In genomic region chr18:76395609-76396008, GRCh38 we compare ENCODE assay signal across 11 cellular contexts.
"Had no signal": no experiment of that assay in that cellular context is flagged by ENCODE, and none has a peak within 500 bp of the region (broad histone marks: within the 10 kb centered on the region; RNA-seq: fewer than 3 reads in every experiment).

No MANE protein-coding gene starts in this region.

- ATAC-seq: left cardiac atrium, T-helper 17 cell had no signal

- H3K9me3 ChIP-seq: ascending aorta, esophagus muscularis mucosa, sigmoid colon, suprapubic skin had no signal

- H3K4me3 ChIP-seq: ascending aorta, esophagus muscularis mucosa, sigmoid colon, suprapubic skin had no signal

- H3K27ac ChIP-seq: ascending aorta, esophagus muscularis mucosa, sigmoid colon had no signal

- DNase-seq: activated CD4-positive, alpha-beta memory T cell treated with anti-CD3 and anti-CD28 coated beads for 36 hours; activated CD4-positive, CD25-positive, alpha-beta regulatory T cell treated with anti-CD3 and anti-CD28 coated beads, Interleukin-2, amount 50 U/mL, for 72 hours; activated naive CD4-positive, alpha-beta T cell; left cardiac atrium; stimulated activated CD4-positive, alpha-beta T cell treated with anti-CD3 and anti-CD28 coated beads, Interleukin-12 subunit alpha, Interleukin-12 subunit beta, amount 100 ng/mL, for 4 hours; stimulated activated naive CD4-positive, alpha-beta T cell treated with Interleukin-2 at 50 U/mL for 16 hours; T-helper 17 cell had no signal

- H3K27me3 ChIP-seq: ascending aorta, esophagus muscularis mucosa, sigmoid colon, suprapubic skin had no signal

- H3K4me1 ChIP-seq: ascending aorta had no signal

- H3K36me3 ChIP-seq: sigmoid colon, suprapubic skin had no signal
